In genomic region chr5:177310757-177311173, GRCh38 we compare ENCODE assay signal across 8 cellular contexts. TPM values are rescaled to one million over a fixed set of nuclear protein-coding genes. Genes with fewer than 3 reads are reported as not detected.
A peak's percentile ranks its signal among the peaks of the same experiment; 100 is the strongest.
DNase-seq lines count a peak whose midpoint lies in the region; ATAC-seq and TF ChIP-seq lines count a peak whose summit lies in the region.

No MANE protein-coding gene starts in this region.

- no peaks in the 10 kb centered on the region for H3K36me3 Mint-ChIP-seq in natural killer cell

- intact Hi-C loops in natural killer cell (cut with micrococcal nuclease), result loop anchor here (5.0 kb wide), 1 partner anchor 47 kb away; the partner anchor contains the start of gene RGS14

- peak overlapping the region; percentile 56 for H3K4me3 ChIP-seq in astrocyte of the cerebellum (ENCODE audit: low read depth, low read length)

- H3K27me3 Mint-ChIP-seq in natural killer cell (ENCODE audit: low read depth in 2 of 2), result no peaks in the 10 kb centered on the region

- H3K4me3 Mint-ChIP-seq in natural killer cell, result peak overlapping the region; percentile 91

- in situ Hi-C loops in astrocyte of the cerebellum (cut with HindIII; ENCODE audit: low sequenced_read_pairs), result no loop called here

- TF ChIP-seq POLR2A in GM19193 (IDR thresholded peaks at IDR 0.05; ENCODE audit: extremely low read depth, insufficient read depth, insufficient read length), result peak; percentile 43

- H3K9me3 Mint-ChIP-seq in natural killer cell, result no peaks in the 10 kb centered on the region

- DNase-seq in CD1c-positive myeloid dendritic cell (ENCODE audit: extremely low spot score) (peak; percentile 51), NCI-H526 (lab: John Stamatoyannopoulos, UW) (peak; percentile 13 to 56), astrocyte of the cerebellum (ENCODE audit: low read depth) (no peak), natural killer cell (no peak), AG08396 (ENCODE audit: low spot score) (no peak)

- peak overlapping the region; percentile 68 to 87 for H3K27ac Mint-ChIP-seq in natural killer cell

- peaks cover 37 to 49% of the 10 kb centered on the region in 2 donors for H3K4me1 Mint-ChIP-seq in natural killer cell

- TF ChIP-seq CTCF in astrocyte of the cerebellum (IDR thresholded peaks at IDR 0.05; ENCODE audit: low read depth, low read length, missing control alignments), result no peak
- no peak for TF ChIP-seq CTCF in natural killer cell (IDR thresholded peaks at IDR 0.05)

- no peak for ATAC-seq in natural killer cell
- no peak for ATAC-seq in HG02763 (IDR thresholded peaks at IDR 0.05; ENCODE audit: unreplicated experiment)
- ATAC-seq in HG03025 (IDR thresholded peaks at IDR 0.05; ENCODE audit: low FRiP score, unreplicated experiment), result no peak

RNA-seq across cellular contexts. Expression of gene MXD3, which starts 0.9 kb away (rescaled TPM):
- total RNA-seq in natural killer cell, result 10 to 100 TPM; 10.9 to 15.0 (median 15.0) TPM

RNA-seq across cellular contexts. Expression of gene PRELID1, which starts 7.2 kb away (rescaled TPM):
- total RNA-seq in natural killer cell, result 10 to 100 TPM; 76.6 to 99.3 (median 91.6) TPM

RNA-seq across cellular contexts. Expression of gene RAB24, which starts 7.2 kb away (rescaled TPM):
- total RNA-seq in natural killer cell, result 10 to 100 TPM; 42.5 to 55.4 (median 49.5) TPM

RNA-seq across cellular contexts. Expression of gene LMAN2, which starts 40.7 kb away (rescaled TPM):
- 100 to 1,000 TPM; 112 to 124 (median 114) TPM for total RNA-seq in natural killer cell

RNA-seq across cellular contexts. Expression of gene RGS14, which starts 47.0 kb away (rescaled TPM):
- 10 to 100 TPM; 57.3 to 87.0 (median 66.1) TPM for total RNA-seq in natural killer cell

Comparison
In these comparisons a context has a peak if more than half of its experiments do, and no peak if none do; other contexts are left out.
1. DNase-seq: peak in CD1c-positive myeloid dendritic cell (single experiment) and NCI-H526 (2 of 2); none in astrocyte of the cerebellum (single experiment), natural killer cell (single experiment) and AG08396 (single experiment).